In genomic region chr5:93800988-93801811, GRCh38 we compare ENCODE assay signal across 8 cellular contexts. TPM values are rescaled to one million over a fixed set of nuclear protein-coding genes. Genes with fewer than 3 reads are reported as not detected.
A peak's percentile ranks its signal among the peaks of the same experiment; 100 is the strongest.
DNase-seq lines count a peak whose midpoint lies in the region; ATAC-seq and TF ChIP-seq lines count a peak whose summit lies in the region.

No MANE protein-coding gene starts in this region.

- TF ChIP-seq POLR2A in GM18505 (IDR thresholded peaks at IDR 0.05; ENCODE audit: borderline replicate concordance, extremely low read depth, insufficient read depth, insufficient read length) = no peak

- peak; percentile 87 for TF ChIP-seq CTCF in C4-2B (conservative IDR thresholded peaks at IDR 0.05)
- TF ChIP-seq CTCF in GM12872 (IDR thresholded peaks at IDR 0.05; ENCODE audit: insufficient read depth, low read depth, low read length) = peak; percentile 42; the same call in 2 of the 3 replicates
- TF ChIP-seq CTCF in chondrocyte (IDR thresholded peaks at IDR 0.05) = peak; percentile 98
- TF ChIP-seq CTCF in lower lobe of right lung (IDR thresholded peaks at IDR 0.05) = peak; percentile 70

- no peaks in the 10 kb centered on the region for H3K27me3 Mint-ChIP-seq in chondrocyte (ENCODE audit: low read depth)

- no peaks in the 10 kb centered on the region for H3K9me3 ChIP-seq in lower lobe of right lung

- H3K4me1 ChIP-seq in lower lobe of right lung = peaks cover 12% of the 10 kb centered on the region

- H3K27ac ChIP-seq in C4-2B (no peak overlapping the region), lower lobe of right lung (no peak overlapping the region)

- H3K4me3 ChIP-seq in lower lobe of right lung = no peak overlapping the region

- peaks cover 4% of the 10 kb centered on the region for H3K4me1 Mint-ChIP-seq in chondrocyte (ENCODE audit: low read depth)

- no peaks in the 10 kb centered on the region for H3K9me3 Mint-ChIP-seq in chondrocyte (ENCODE audit: low read depth)

- peak overlapping the region; percentile 15 for H3K4me3 Mint-ChIP-seq in chondrocyte (ENCODE audit: unreplicated experiment)

- H3K27ac Mint-ChIP-seq in chondrocyte (ENCODE audit: unreplicated experiment) = peak overlapping the region; percentile 60

- H3K36me3 Mint-ChIP-seq in chondrocyte (ENCODE audit: low read depth) = peaks cover 1% of the 10 kb centered on the region

- ATAC-seq in HG03159 (IDR thresholded peaks at IDR 0.05; ENCODE audit: unreplicated experiment) (peak; percentile 72), lower lobe of right lung (peak; percentile 30 to 58), GM18505 (IDR thresholded peaks at IDR 0.05; ENCODE audit: unreplicated experiment) (no peak)

- no peaks in the 10 kb centered on the region for H3K27me3 ChIP-seq in lower lobe of right lung (ENCODE audit: low read depth)

- H3K36me3 ChIP-seq in lower lobe of right lung = no peaks in the 10 kb centered on the region

- intact Hi-C loops in lower lobe of right lung (cut with DNase I) = loop anchor here (10.0 kb wide), 1 partner anchor 196 kb away; no protein-coding TSS in a partner anchor

- peak; percentile 75 for DNase-seq in NCI-H510A treated with DMSO at 0.1 percent for 48 hours (lab: John Stamatoyannopoulos, UW)
- no peak for DNase-seq in chondrocyte (ENCODE audit: low spot score)
- DNase-seq in lower lobe of right lung = no peak
- no peak for DNase-seq in islet precursor cell

RNA-seq across cellular contexts. Expression of gene POU5F2, which starts 59.8 kb away (rescaled TPM):
- total RNA-seq in chondrocyte (0.45 to 0.92 TPM (median 0.62 TPM) in 3 replicates), lower lobe of right lung (1.8 TPM)

Comparison
In these comparisons a context has a peak if more than half of its experiments do, and no peak if none do; other contexts are left out.
1. CTCF ChIP-seq: peak in every context shown above with its lines; median percentile 98 in chondrocyte; 87 in C4-2B; 70 in lower lobe of right lung; 42 in GM12872.